ENCODE assay signal across 17 cellular contexts in the genomic region with DNA sequence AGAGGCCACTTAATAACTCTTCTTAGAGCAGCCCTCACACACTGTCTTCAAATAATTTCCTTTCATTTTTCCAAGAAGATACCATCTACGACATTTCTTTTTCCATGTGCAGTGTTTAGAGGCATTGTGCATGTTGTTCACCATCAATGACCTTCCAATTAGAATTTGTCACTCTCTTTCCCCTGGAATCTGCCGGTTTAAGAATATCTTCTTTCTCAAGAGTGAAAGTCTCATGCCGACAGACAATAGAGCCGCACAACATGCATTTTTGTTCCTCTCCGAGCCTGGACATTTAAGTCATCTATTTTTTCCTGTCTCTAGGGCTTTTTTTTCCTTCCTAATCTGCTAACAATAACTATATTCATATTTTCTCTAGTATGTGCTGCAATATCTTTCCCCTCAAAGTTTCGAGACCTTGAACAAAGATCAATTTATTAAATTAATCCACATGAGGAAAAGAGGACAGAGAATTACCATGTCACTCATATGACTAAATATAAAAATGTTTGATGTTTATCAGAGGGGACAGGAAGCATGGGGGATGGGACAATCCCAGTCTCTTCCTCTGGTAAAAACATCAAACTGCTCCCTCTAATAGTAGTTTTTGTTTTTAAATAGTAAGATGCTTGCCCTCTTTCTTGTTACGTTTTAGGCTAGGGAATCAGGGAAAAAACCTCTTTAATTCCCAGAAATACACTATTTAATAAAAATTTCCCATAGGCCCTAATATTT.
DNase-seq lines count a peak whose midpoint lies in the region; ATAC-seq, FAIRE-seq and TF ChIP-seq lines count a peak whose summit lies in the region.
"Had no signal": no experiment of that assay in that cellular context is flagged by ENCODE, and none has a peak within 500 bp of the region (broad histone marks: within the 10 kb centered on the region; RNA-seq: fewer than 3 reads in every experiment).

No MANE protein-coding gene starts in this region.

- no peaks in the 10 kb centered on the region for H3F3A ChIP-seq in PC-3 (ENCODE audit: low read length, unreplicated experiment)

- no peaks in the 10 kb centered on the region for H3K79me2 ChIP-seq in PC-3 (ENCODE audit: low read length)

- no peaks in the 10 kb centered on the region for H3K4me1 ChIP-seq in PC-3 (ENCODE audit: insufficient read depth, low read length)
- H3K4me1 ChIP-seq: pancreas, tibial artery had no signal

- TF ChIP-seq CTCF in PC-3 (conservative IDR thresholded peaks at IDR 0.05; ENCODE audit: low read depth, low read length) (no peak), choroid plexus epithelial cell (conservative IDR thresholded peaks at IDR 0.05; ENCODE audit: low read depth, low read length) (no peak)

- no peaks in the 10 kb centered on the region for H4K20me1 ChIP-seq in PC-3 (ENCODE audit: low read length)

- no TSS peak for BruUV-seq in PC-3 (replicated peaks; lab: Mats Ljungman, UMichigan)

- H3K9me2 ChIP-seq in PC-3 (replicated peaks; ENCODE audit: low read length) = no peaks in the 10 kb centered on the region

- CTCF ChIA-PET in PC-3 (lab: Charles Lee) = no interaction called here

- POLR2A ChIA-PET in PC-3 (lab: Charles Lee; ENCODE audit: unreplicated experiment) = no interaction called here

- FAIRE-seq in GM19239 (lab: Jason Lieb, UNC) = no peak
- FAIRE-seq: colon, D721Med, pancreas had no signal

- H2AFZ ChIP-seq in PC-3 (ENCODE audit: low read length) = no peak overlapping the region

- H3K9ac ChIP-seq in PC-3 (ENCODE audit: low read length) = no peak overlapping the region

- no peak for DNase-seq in PC-3
- DNase-seq in choroid plexus epithelial cell (ENCODE audit: low read depth) = peak; percentile 20
- peak; percentile 17 for DNase-seq in left kidney (ENCODE audit: low read depth, low spot score)
- DNase-seq in retina = peak; percentile 60
- DNase-seq in activated T-cell treated with anti-CD3 and anti-CD28 coated beads for 4 hours = no peak
- DNase-seq in GM19239 (ENCODE audit: insufficient read length, low spot score) = no peak
- DNase-seq: activated CD4-positive, CD25-positive, alpha-beta regulatory T cell treated with anti-CD3 and anti-CD28 coated beads, Interleukin-2, amount 50 U/mL, for 72 hours; activated effector memory CD4-positive, alpha-beta T cell treated with Interleukin-2 at 50 U/mL for 16 hours; AML-193; islet precursor cell; NCI-H1930; pancreas; tibial artery had no signal

- H3K27me3 ChIP-seq in PC-3 (ENCODE audit: low read length) = no peaks in the 10 kb centered on the region
- H3K27me3 ChIP-seq: pancreas, tibial artery had no signal

- no peaks in the 10 kb centered on the region for H3K36me3 ChIP-seq in PC-3 (ENCODE audit: low read depth, low read length)
- H3K36me3 ChIP-seq: pancreas, tibial artery had no signal

- H3K9me3 ChIP-seq in PC-3 (ENCODE audit: low read length) = no peaks in the 10 kb centered on the region
- H3K9me3 ChIP-seq: pancreas, tibial artery had no signal

- no peak overlapping the region for H3K4me3 ChIP-seq in PC-3 (ENCODE audit: low read length)
- peak overlapping the region; percentile 47 for H3K4me3 ChIP-seq in choroid plexus epithelial cell (ENCODE audit: low read depth, low read length)
- H3K4me3 ChIP-seq: pancreas, tibial artery had no signal

- H3K4me2 ChIP-seq in PC-3 (ENCODE audit: low read length) = 0 out of 2 replicates have a peak overlapping the region, but pooled peaks have one; percentile 19

- intact Hi-C loops in PC-3 (cut with micrococcal nuclease) = no loop called here

- no peak overlapping the region for H3K27ac ChIP-seq in PC-3 (ENCODE audit: low read length)
- H3K27ac ChIP-seq: pancreas, tibial artery had no signal

- ATAC-seq in PC-3 = no peak
- ATAC-seq in GM19023 (IDR thresholded peaks at IDR 0.05; ENCODE audit: unreplicated experiment) = no peak
- no peak for ATAC-seq in GM18909 (IDR thresholded peaks at IDR 0.05; ENCODE audit: poor library complexity, unreplicated experiment)
- ATAC-seq: pancreas had no signal

Comparison
In these comparisons a context has a peak if more than half of its experiments do, and no peak if none do; other contexts are left out.
1. DNase-seq: peak in choroid plexus epithelial cell (single experiment), left kidney (single experiment) and retina (single experiment); none in PC-3 (single experiment), activated T-cell treated with anti-CD3 and anti-CD28 coated beads for 4 hours (single experiment) and GM19239 (single experiment).